8 cellular contexts compared by ENCODE assay signal in the genomic region with DNA sequence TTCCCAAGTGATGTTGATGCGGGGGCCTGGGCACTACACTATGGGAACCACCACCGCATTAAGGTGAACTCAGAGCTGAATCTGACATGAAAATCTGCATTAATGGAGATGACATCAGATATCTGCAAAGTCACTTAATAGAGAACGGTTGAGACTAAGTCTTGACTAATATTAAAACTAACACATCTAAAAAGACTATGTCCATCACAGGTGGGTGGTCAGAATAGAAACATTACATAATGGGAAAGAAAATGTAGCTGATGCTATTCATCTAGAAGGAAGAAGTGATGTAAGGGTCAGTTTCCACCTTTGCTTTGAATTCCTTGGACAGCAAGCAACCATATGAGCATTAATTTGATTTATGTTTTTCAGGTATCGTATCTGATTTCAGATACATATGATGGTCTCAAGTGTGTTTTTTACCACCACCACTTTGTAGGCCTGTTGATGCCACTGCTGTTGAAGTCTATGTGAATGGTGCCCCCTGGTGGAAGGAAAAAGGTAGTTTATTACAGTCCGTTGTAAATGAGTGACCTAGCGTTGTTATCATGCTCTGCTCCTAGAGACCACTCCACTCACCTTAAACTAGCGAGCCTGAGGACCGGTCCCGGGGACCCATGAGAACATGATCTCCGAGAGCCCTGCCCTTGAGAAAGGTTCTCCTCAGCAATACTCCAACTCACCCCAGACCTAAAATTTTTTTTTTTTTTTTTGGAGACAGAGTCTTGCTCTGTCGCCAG.
DNase-seq lines count a peak whose midpoint lies in the region; ATAC-seq and TF ChIP-seq lines count a peak whose summit lies in the region.

No MANE protein-coding gene starts in this region.

- H3K36me3 ChIP-seq in mammary epithelial cell (ENCODE audit: insufficient read depth, low read length): no peaks in the 10 kb centered on the region

- no peaks in the 10 kb centered on the region for H3K79me2 ChIP-seq in mammary epithelial cell (ENCODE audit: insufficient read depth, low read length)

- TF ChIP-seq CTCF in mammary epithelial cell (conservative IDR thresholded peaks at IDR 0.05 in 1 of 2, IDR thresholded peaks at IDR 0.05 in 1 of 2; ENCODE audit: extremely low read depth in 1 of 2, insufficient read depth in 1 of 2, low read depth in 1 of 2, low read length in 2 of 2): peak; percentile 56 to 72

- ATAC-seq in GM18520 (IDR thresholded peaks at IDR 0.05; ENCODE audit: unreplicated experiment) (peak; percentile 63), HG03039 (IDR thresholded peaks at IDR 0.05; ENCODE audit: unreplicated experiment) (peak; percentile 62)

- H3K4me2 ChIP-seq in mammary epithelial cell (ENCODE audit: insufficient read depth, low read depth, low read length): no peak overlapping the region

- no peak overlapping the region for H3K27ac ChIP-seq in mammary epithelial cell (ENCODE audit: insufficient read depth, low read depth, low read length)

- DNase-seq in AML-193 (lab: John Stamatoyannopoulos, UW) (peak; percentile 77 to 79), NCI-H1930 (lab: John Stamatoyannopoulos, UW) (peak; percentile 24 to 30), T-helper 22 cell (ENCODE audit: low read depth) (peak; percentile 19), mammary epithelial cell (peak; percentile 52), islet precursor cell (peak; percentile 65)
- DNase-seq in stimulated activated CD4-positive, alpha-beta T cell treated with anti-CD3 and anti-CD28 coated beads, Interleukin-4, amount 100 ng/mL, for 4 hours: peak; percentile 11 to 34

- dilution Hi-C loops in mammary epithelial cell (cut with HindIII; ENCODE audit: low sequenced_read_pairs): no loop called here

- BruUV-seq in mammary epithelial cell (replicated peaks; lab: Mats Ljungman, UMichigan): no TSS peak

- H3K9ac ChIP-seq in mammary epithelial cell (ENCODE audit: insufficient read depth, low read length): no peak overlapping the region

- no peaks in the 10 kb centered on the region for H3K27me3 ChIP-seq in mammary epithelial cell (ENCODE audit: insufficient read depth, low read length)

- CTCF ChIA-PET in mammary epithelial cell (lab: Charles Lee; ENCODE audit: low non-redundant PET): interaction anchor here (0.6 kb wide), 1 partner anchor 207 kb away, joined by 3 read pairs; no protein-coding TSS in a partner anchor

- intact Hi-C loops in mammary epithelial cell (cut with micrococcal nuclease): loop anchor here (1.0 to 5.0 kb wide), 4 partner anchors 70 to 477 kb away; no protein-coding TSS in a partner anchor

- H3K9me3 ChIP-seq in mammary epithelial cell (replicated peaks; ENCODE audit: insufficient read depth, low read length): no peaks in the 10 kb centered on the region

- no peak overlapping the region for H3K4me3 ChIP-seq in mammary epithelial cell (replicated peaks in 1 of 3; ENCODE audit: insufficient read depth in 1 of 3, low read depth in 2 of 3, low read length in 3 of 3)

- H4K20me1 ChIP-seq in mammary epithelial cell (ENCODE audit: insufficient read depth, low read length): no peaks in the 10 kb centered on the region

- WGBS in mammary epithelial cell (ENCODE audit: low coverage, missing lambda C conversion rate): 41% methylated on average over 11 of the region's 11 CpGs

- H3K4me1 ChIP-seq in mammary epithelial cell (ENCODE audit: insufficient read depth, low read length): no peaks in the 10 kb centered on the region

- H2AFZ ChIP-seq in mammary epithelial cell (ENCODE audit: low read depth, low read length): no peak overlapping the region

- in situ Hi-C loops in mammary epithelial cell (cut with MboI; ENCODE audit: low sequenced_read_pairs in 2 of 2): loop anchor here (10.0 kb wide), 3 partner anchors 207 to 287 kb away; no protein-coding TSS in a partner anchor

Comparison
In these comparisons a context has a peak if more than half of its experiments do, and no peak if none do; other contexts are left out.
1. DNase-seq: peak in every context shown above with its lines; median percentile 78 in AML-193; 65 in islet precursor cell; 52 in mammary epithelial cell; 27 in NCI-H1930; 22 in stimulated activated CD4-positive, alpha-beta T cell treated with anti-CD3 and anti-CD28 coated beads, Interleukin-4, amount 100 ng/mL, for 4 hours; 19 in T-helper 22 cell.